In genomic region chr20:40677343-40677924, GRCh38 we compare ENCODE assay signal across 4 cellular contexts.
TF ChIP-seq lines count a peak whose summit lies in the region.

No MANE protein-coding gene starts in this region.

TF ChIP-seq in SK-N-SH, 30 proteins besides CTCF, POLR2A, EP300 and RAD21:
- no peak for TF ChIP-seq JUND (IDR thresholded peaks at IDR 0.05)
- TF ChIP-seq, protein P1, sequence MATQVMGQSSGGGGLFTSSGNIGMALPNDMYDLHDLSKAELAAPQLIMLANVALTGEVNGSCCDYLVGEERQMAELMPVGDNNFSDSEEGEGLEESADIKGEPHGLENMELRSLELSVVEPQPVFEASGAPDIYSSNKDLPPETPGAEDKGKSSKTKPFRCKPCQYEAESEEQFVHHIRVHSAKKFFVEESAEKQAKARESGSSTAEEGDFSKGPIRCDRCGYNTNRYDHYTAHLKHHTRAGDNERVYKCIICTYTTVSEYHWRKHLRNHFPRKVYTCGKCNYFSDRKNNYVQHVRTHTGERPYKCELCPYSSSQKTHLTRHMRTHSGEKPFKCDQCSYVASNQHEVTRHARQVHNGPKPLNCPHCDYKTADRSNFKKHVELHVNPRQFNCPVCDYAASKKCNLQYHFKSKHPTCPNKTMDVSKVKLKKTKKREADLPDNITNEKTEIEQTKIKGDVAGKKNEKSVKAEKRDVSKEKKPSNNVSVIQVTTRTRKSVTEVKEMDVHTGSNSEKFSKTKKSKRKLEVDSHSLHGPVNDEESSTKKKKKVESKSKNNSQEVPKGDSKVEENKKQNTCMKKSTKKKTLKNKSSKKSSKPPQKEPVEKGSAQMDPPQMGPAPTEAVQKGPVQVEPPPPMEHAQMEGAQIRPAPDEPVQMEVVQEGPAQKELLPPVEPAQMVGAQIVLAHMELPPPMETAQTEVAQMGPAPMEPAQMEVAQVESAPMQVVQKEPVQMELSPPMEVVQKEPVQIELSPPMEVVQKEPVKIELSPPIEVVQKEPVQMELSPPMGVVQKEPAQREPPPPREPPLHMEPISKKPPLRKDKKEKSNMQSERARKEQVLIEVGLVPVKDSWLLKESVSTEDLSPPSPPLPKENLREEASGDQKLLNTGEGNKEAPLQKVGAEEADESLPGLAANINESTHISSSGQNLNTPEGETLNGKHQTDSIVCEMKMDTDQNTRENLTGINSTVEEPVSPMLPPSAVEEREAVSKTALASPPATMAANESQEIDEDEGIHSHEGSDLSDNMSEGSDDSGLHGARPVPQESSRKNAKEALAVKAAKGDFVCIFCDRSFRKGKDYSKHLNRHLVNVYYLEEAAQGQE (IDR thresholded peaks at IDR 0.05; ENCODE audit: low read depth, low read length) = no peak
- TF ChIP-seq PBX3 (IDR thresholded peaks at IDR 0.05) = 0 out of 2 replicates have a peak, but pooled peaks have one; percentile 15

TF ChIP-seq in SK-N-SH treated with all-trans-retinoic acid at 6 μM for 48 hours, 23 proteins besides CTCF, POLR2A, EP300 and RAD21:
- no peak for TF ChIP-seq ESRRG (CRISPR knock-in tag; IDR thresholded peaks at IDR 0.05)
- no peak for TF ChIP-seq ZC3H10 (CRISPR knock-in tag; IDR thresholded peaks at IDR 0.05)
- no peak for TF ChIP-seq ZFP3 (CRISPR knock-in tag; IDR thresholded peaks at IDR 0.05)

TF ChIP-seq in GM12878, 131 proteins besides CTCF, POLR2A, EP300 and RAD21:
- TF ChIP-seq IRF3 (IDR thresholded peaks at IDR 0.05) (no peak), CREB1 (IDR thresholded peaks at IDR 0.05; ENCODE audit: low read depth) (no peak), PKNOX1 (IDR thresholded peaks at IDR 0.05) (peak; percentile 84)

TF ChIP-seq in neural cell, 6 proteins besides CTCF, POLR2A, EP300 and RAD21:
- TF ChIP-seq, protein P1 (IDR thresholded peaks at IDR 0.05; ENCODE audit: borderline replicate concordance) = no peak
- no peak for TF ChIP-seq MXI1 (conservative IDR thresholded peaks at IDR 0.05; ENCODE audit: poor library complexity, severe bottlenecking)
- no peak for TF ChIP-seq SMC3 (conservative IDR thresholded peaks at IDR 0.05; ENCODE audit: poor library complexity)
- no peak for TF ChIP-seq EZH2 (IDR thresholded peaks at IDR 0.05; ENCODE audit: borderline replicate concordance, insufficient read depth, low read length, poor library complexity, severe bottlenecking)
- no peak for TF ChIP-seq TAF1 (IDR thresholded peaks at IDR 0.05; ENCODE audit: low read depth)
- TF ChIP-seq POLR2AphosphoS5 (IDR thresholded peaks at IDR 0.05) = peak; percentile 54
TF ChIP-seq in neural cell: peak in this region for 1.
